2 cellular contexts compared by ENCODE assay signal in the genomic region with DNA sequence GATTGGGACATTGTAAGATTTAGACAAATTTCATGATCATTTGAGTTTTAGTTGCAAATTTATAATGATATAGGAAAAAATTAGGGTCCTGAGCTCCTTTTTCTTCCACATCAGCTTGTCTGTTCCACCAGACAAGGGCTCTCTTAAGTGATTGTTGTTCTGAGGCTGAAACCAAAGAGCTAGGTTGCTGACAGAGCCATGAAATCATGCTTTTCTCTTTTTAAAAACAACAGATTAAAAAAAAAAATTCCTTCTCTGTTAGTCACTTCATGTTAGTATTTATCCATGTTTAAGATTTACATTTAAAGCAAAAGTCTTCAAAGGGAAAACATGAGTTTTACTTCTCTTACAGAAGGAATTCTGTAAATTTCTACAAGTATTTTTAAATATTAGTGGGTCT.
TF ChIP-seq lines count a peak whose summit lies in the region.

No MANE protein-coding gene starts in this region.

TF ChIP-seq in SK-N-SH treated with all-trans-retinoic acid at 6 μM for 48 hours, 23 proteins besides CTCF, POLR2A, EP300 and RAD21:
- TF ChIP-seq, protein P1, sequence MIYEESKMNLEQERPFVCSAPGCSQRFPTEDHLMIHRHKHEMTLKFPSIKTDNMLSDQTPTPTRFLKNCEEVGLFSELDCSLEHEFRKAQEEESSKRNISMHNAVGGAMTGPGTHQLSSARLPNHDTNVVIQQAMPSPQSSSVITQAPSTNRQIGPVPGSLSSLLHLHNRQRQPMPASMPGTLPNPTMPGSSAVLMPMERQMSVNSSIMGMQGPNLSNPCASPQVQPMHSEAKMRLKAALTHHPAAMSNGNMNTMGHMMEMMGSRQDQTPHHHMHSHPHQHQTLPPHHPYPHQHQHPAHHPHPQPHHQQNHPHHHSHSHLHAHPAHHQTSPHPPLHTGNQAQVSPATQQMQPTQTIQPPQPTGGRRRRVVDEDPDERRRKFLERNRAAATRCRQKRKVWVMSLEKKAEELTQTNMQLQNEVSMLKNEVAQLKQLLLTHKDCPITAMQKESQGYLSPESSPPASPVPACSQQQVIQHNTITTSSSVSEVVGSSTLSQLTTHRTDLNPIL (CRISPR knock-in tag; IDR thresholded peaks at IDR 0.05; ENCODE audit: low read depth) = no peak
- TF ChIP-seq GLIS3 (CRISPR knock-in tag; IDR thresholded peaks at IDR 0.05) = no peak
- TF ChIP-seq TCF4 (CRISPR knock-in tag; IDR thresholded peaks at IDR 0.05; ENCODE audit: borderline replicate concordance) = no peak
- TF ChIP-seq, protein P2, sequence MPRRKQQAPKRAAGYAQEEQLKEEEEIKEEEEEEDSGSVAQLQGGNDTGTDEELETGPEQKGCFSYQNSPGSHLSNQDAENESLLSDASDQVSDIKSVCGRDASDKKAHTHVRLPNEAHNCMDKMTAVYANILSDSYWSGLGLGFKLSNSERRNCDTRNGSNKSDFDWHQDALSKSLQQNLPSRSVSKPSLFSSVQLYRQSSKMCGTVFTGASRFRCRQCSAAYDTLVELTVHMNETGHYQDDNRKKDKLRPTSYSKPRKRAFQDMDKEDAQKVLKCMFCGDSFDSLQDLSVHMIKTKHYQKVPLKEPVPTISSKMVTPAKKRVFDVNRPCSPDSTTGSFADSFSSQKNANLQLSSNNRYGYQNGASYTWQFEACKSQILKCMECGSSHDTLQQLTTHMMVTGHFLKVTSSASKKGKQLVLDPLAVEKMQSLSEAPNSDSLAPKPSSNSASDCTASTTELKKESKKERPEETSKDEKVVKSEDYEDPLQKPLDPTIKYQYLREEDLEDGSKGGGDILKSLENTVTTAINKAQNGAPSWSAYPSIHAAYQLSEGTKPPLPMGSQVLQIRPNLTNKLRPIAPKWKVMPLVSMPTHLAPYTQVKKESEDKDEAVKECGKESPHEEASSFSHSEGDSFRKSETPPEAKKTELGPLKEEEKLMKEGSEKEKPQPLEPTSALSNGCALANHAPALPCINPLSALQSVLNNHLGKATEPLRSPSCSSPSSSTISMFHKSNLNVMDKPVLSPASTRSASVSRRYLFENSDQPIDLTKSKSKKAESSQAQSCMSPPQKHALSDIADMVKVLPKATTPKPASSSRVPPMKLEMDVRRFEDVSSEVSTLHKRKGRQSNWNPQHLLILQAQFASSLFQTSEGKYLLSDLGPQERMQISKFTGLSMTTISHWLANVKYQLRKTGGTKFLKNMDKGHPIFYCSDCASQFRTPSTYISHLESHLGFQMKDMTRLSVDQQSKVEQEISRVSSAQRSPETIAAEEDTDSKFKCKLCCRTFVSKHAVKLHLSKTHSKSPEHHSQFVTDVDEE (CRISPR knock-in tag; IDR thresholded peaks at IDR 0.05) = no peak
- no peak for TF ChIP-seq OSR1 (CRISPR knock-in tag; IDR thresholded peaks at IDR 0.05)
- no peak for TF ChIP-seq ZFP30 (CRISPR knock-in tag; IDR thresholded peaks at IDR 0.05)
- no peak for TF ChIP-seq BACH2 (CRISPR knock-in tag; IDR thresholded peaks at IDR 0.05; ENCODE audit: borderline replicate concordance)
- TF ChIP-seq RARB (CRISPR knock-in tag; IDR thresholded peaks at IDR 0.05) = no peak
- no peak for TF ChIP-seq SNAI2 (CRISPR knock-in tag; IDR thresholded peaks at IDR 0.05)
- no peak for TF ChIP-seq ZNF8 (CRISPR knock-in tag; IDR thresholded peaks at IDR 0.05)
- TF ChIP-seq CSDC2 (CRISPR knock-in tag; IDR thresholded peaks at IDR 0.05) = no peak
- TF ChIP-seq ZFP3 (CRISPR knock-in tag; IDR thresholded peaks at IDR 0.05) = no peak
- no peak for TF ChIP-seq ESRRG (CRISPR knock-in tag; IDR thresholded peaks at IDR 0.05)
- TF ChIP-seq, protein P3, sequence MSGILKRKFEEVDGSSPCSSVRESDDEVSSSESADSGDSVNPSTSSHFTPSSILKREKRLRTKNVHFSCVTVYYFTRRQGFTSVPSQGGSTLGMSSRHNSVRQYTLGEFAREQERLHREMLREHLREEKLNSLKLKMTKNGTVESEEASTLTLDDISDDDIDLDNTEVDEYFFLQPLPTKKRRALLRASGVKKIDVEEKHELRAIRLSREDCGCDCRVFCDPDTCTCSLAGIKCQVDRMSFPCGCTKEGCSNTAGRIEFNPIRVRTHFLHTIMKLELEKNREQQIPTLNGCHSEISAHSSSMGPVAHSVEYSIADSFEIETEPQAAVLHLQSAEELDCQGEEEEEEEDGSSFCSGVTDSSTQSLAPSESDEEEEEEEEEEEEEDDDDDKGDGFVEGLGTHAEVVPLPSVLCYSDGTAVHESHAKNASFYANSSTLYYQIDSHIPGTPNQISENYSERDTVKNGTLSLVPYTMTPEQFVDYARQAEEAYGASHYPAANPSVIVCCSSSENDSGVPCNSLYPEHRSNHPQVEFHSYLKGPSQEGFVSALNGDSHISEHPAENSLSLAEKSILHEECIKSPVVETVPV (CRISPR knock-in tag; IDR thresholded peaks at IDR 0.05) = no peak
- TF ChIP-seq ISL1 (CRISPR knock-in tag; IDR thresholded peaks at IDR 0.05) = no peak
- no peak for TF ChIP-seq ARNTL (CRISPR knock-in tag; IDR thresholded peaks at IDR 0.05; ENCODE audit: borderline replicate concordance, low read depth)
- TF ChIP-seq, protein P4, sequence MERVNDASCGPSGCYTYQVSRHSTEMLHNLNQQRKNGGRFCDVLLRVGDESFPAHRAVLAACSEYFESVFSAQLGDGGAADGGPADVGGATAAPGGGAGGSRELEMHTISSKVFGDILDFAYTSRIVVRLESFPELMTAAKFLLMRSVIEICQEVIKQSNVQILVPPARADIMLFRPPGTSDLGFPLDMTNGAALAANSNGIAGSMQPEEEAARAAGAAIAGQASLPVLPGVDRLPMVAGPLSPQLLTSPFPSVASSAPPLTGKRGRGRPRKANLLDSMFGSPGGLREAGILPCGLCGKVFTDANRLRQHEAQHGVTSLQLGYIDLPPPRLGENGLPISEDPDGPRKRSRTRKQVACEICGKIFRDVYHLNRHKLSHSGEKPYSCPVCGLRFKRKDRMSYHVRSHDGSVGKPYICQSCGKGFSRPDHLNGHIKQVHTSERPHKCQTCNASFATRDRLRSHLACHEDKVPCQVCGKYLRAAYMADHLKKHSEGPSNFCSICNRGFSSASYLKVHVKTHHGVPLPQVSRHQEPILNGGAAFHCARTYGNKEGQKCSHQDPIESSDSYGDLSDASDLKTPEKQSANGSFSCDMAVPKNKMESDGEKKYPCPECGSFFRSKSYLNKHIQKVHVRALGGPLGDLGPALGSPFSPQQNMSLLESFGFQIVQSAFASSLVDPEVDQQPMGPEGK (CRISPR knock-in tag; IDR thresholded peaks at IDR 0.05; ENCODE audit: borderline replicate concordance) = no peak
- TF ChIP-seq PPARA (CRISPR knock-in tag; IDR thresholded peaks at IDR 0.05; ENCODE audit: borderline replicate concordance) = no peak
- TF ChIP-seq ZNF70 (CRISPR knock-in tag; IDR thresholded peaks at IDR 0.05) = no peak
- TF ChIP-seq TOX (CRISPR knock-in tag; IDR thresholded peaks at IDR 0.05; ENCODE audit: borderline replicate concordance) = no peak
TF ChIP-seq in SK-N-SH treated with all-trans-retinoic acid at 6 μM for 48 hours: peak in this region for 0.

TF ChIP-seq in SK-N-SH, 30 proteins besides CTCF, POLR2A, EP300 and RAD21 (continued from another document):
- TF ChIP-seq YY1 (IDR thresholded peaks at IDR 0.05; ENCODE audit: low read depth) (no peak), MXI1 (IDR thresholded peaks at IDR 0.05; ENCODE audit: low read depth, low read length) (no peak), GABPA (IDR thresholded peaks at IDR 0.05; ENCODE audit: low read depth) (no peak), TAF1 (IDR thresholded peaks at IDR 0.05; ENCODE audit: borderline replicate concordance, low read depth, low read length) (no peak)
- TF ChIP-seq, protein P5, sequence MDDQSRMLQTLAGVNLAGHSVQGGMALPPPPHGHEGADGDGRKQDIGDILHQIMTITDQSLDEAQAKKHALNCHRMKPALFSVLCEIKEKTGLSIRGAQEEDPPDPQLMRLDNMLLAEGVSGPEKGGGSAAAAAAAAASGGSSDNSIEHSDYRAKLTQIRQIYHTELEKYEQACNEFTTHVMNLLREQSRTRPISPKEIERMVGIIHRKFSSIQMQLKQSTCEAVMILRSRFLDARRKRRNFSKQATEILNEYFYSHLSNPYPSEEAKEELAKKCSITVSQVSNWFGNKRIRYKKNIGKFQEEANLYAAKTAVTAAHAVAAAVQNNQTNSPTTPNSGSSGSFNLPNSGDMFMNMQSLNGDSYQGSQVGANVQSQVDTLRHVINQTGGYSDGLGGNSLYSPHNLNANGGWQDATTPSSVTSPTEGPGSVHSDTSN (IDR thresholded peaks at IDR 0.05) = no peak
- TF ChIP-seq, protein P6, sequence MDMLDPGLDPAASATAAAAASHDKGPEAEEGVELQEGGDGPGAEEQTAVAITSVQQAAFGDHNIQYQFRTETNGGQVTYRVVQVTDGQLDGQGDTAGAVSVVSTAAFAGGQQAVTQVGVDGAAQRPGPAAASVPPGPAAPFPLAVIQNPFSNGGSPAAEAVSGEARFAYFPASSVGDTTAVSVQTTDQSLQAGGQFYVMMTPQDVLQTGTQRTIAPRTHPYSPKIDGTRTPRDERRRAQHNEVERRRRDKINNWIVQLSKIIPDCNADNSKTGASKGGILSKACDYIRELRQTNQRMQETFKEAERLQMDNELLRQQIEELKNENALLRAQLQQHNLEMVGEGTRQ (IDR thresholded peaks at IDR 0.05; ENCODE audit: borderline replicate concordance, low read depth, low read length) = no peak
